In genomic region chr17:17354560-17355357, GRCh38 we compare ENCODE assay signal across 1 cellular context.
TF ChIP-seq lines count a peak whose summit lies in the region.

No MANE protein-coding gene starts in this region.

TF ChIP-seq in HepG2, 621 proteins besides CTCF, POLR2A, EP300 and RAD21 (continued from another document):
- TF ChIP-seq, protein P1, sequence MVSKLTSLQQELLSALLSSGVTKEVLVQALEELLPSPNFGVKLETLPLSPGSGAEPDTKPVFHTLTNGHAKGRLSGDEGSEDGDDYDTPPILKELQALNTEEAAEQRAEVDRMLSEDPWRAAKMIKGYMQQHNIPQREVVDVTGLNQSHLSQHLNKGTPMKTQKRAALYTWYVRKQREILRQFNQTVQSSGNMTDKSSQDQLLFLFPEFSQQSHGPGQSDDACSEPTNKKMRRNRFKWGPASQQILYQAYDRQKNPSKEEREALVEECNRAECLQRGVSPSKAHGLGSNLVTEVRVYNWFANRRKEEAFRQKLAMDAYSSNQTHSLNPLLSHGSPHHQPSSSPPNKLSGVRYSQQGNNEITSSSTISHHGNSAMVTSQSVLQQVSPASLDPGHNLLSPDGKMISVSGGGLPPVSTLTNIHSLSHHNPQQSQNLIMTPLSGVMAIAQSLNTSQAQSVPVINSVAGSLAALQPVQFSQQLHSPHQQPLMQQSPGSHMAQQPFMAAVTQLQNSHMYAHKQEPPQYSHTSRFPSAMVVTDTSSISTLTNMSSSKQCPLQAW (CRISPR knock-in tag; IDR thresholded peaks at IDR 0.05): 0 out of 2 replicates have a peak, but pooled peaks have one; percentile 25
- no peak for TF ChIP-seq ATF7-NPFF (CRISPR knock-in tag; IDR thresholded peaks at IDR 0.05; ENCODE audit: low read depth)
- TF ChIP-seq, protein P2, sequence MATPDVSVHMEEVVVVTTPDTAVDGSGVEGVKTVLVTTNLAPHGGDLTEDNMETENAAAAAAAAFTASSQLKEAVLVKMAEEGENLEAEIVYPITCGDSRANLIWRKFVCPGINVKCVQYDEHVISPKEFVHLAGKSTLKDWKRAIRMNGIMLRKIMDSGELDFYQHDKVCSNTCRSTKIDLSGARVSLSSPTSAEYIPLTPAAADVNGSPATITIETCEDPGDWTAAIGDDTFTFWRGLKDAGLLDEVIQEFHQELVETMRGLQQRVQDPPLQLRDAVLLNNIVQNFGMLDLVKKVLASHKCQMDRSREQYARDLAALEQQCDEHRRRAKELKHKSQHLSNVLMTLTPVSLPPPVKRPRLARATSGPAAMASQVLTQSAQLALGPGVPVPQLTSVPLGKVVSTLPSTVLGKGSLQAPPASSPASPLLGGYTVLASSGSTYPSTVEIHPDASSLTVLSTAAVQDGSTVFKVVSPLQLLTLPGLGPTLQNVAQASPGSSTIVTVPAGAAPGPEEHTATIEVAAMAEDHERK (CRISPR knock-in tag; IDR thresholded peaks at IDR 0.05; ENCODE audit: low read depth): no peak
- TF ChIP-seq ZNF224 (CRISPR knock-in tag; IDR thresholded peaks at IDR 0.05): no peak
- no peak for TF ChIP-seq NFKB2 (CRISPR knock-in tag; IDR thresholded peaks at IDR 0.05; ENCODE audit: borderline replicate concordance)
- TF ChIP-seq BHLHE40 (IDR thresholded peaks at IDR 0.05; ENCODE audit: low read length): peak; percentile 51; the same call in 1 of the 2 replicates
- peak; percentile 44; the same call in 1 of the 2 replicates for TF ChIP-seq MAX (IDR thresholded peaks at IDR 0.05)
- TF ChIP-seq ZFY (CRISPR knock-in tag; IDR thresholded peaks at IDR 0.05): peak; percentile 29; the same call in 1 of the 2 replicates
- TF ChIP-seq HNRNPUL1 (IDR thresholded peaks at IDR 0.05; ENCODE audit: low read depth, low read length): no peak
- TF ChIP-seq ZBTB8A (CRISPR knock-in tag; IDR thresholded peaks at IDR 0.05; ENCODE audit: borderline replicate concordance, low read depth): no peak
- peak; percentile 58 for TF ChIP-seq ZNF687 (CRISPR knock-in tag; IDR thresholded peaks at IDR 0.05)
- no peak for TF ChIP-seq PRDM4 (CRISPR knock-in tag; IDR thresholded peaks at IDR 0.05; ENCODE audit: borderline replicate concordance)
- no peak for TF ChIP-seq ZNF230 (CRISPR knock-in tag; IDR thresholded peaks at IDR 0.05)
- TF ChIP-seq PRPF4 (IDR thresholded peaks at IDR 0.05; ENCODE audit: low read depth, low read length, poor library complexity, severe bottlenecking): no peak
- no peak for TF ChIP-seq TIGD3 (CRISPR knock-in tag; IDR thresholded peaks at IDR 0.05; ENCODE audit: borderline replicate concordance)
- no peak for TF ChIP-seq ZSCAN30 (CRISPR knock-in tag; IDR thresholded peaks at IDR 0.05)
- TF ChIP-seq KDM2A (CRISPR knock-in tag; IDR thresholded peaks at IDR 0.05; ENCODE audit: borderline replicate concordance, low read depth): peak; percentile 64; the same call in 1 of the 2 replicates
- 0 out of 2 replicates have a peak, but pooled peaks have one; percentile 25 for TF ChIP-seq HMGXB3 (CRISPR knock-in tag; IDR thresholded peaks at IDR 0.05; ENCODE audit: borderline replicate concordance)
- TF ChIP-seq SP4 (CRISPR knock-in tag; IDR thresholded peaks at IDR 0.05): no peak
- no peak for TF ChIP-seq IRF1 (CRISPR knock-in tag; IDR thresholded peaks at IDR 0.05; ENCODE audit: low read depth)
